ENCODE assay signal across 1 cellular context in the genomic region with DNA sequence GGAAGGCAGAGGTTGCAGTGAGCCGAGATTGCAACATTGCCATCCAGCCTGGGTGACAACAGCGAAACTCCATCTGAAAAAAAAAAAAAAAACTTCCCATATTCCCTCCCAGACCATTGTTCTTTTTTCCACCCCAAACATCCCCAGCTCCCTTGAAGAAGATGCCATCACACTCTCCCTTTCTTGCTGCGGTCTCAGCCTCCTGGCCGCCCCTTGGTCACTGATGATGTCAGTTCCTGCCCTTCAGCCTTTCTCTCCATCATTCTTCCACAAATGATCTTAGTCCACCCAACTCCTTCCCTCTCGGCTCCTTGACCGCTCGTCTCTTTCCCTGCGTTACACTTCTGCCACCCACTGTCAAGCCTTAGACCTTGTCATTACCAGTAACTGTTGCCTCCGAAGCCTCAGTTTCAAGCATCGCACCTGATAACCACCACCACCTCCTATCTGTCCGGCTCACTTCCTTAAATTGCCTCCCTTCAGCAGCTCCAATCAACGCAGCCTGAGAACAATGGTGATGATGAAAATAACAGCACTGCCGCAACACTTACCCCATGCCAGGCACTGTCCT. TPM values are rescaled to one million over a fixed set of nuclear protein-coding genes. Genes with fewer than 3 reads are reported as not detected.
"Had no signal": no experiment of that assay in that cellular context is flagged by ENCODE, and none has a peak within 500 bp of the region (broad histone marks: within the 10 kb centered on the region; RNA-seq: fewer than 3 reads in every experiment).

No MANE protein-coding gene starts in this region.

RNA-seq across cellular contexts. Expression of a gene that starts 23.1 kb away (rescaled TPM):
- total RNA-seq: progenitor cell of endocrine pancreas had no signal
